In genomic region chr10:10794776-10795175, GRCh38 we compare ENCODE assay signal across 13 cellular contexts.
DNase-seq lines count a peak whose midpoint lies in the region; ATAC-seq lines count a peak whose summit lies in the region.
"Had no signal": no experiment of that assay in that cellular context is flagged by ENCODE, and none has a peak within 500 bp of the region (broad histone marks: within the 10 kb centered on the region; RNA-seq: fewer than 3 reads in every experiment).

No MANE protein-coding gene starts in this region.

- H3K36me3 ChIP-seq in duodenal mucosa (ENCODE audit: control insufficient read depth in 1 of 2, insufficient read depth in 2 of 2, low read length in 2 of 2) (no peaks in the 10 kb centered on the region), mucosa of rectum (ENCODE audit: control insufficient read depth in 2 of 2, insufficient read depth in 2 of 2, low read length in 2 of 2) (no peaks in the 10 kb centered on the region)
- H3K36me3 ChIP-seq: vagina had no signal

- DNase-seq in Caki2 (ENCODE audit: low read depth) (peak; percentile 33), NCI-H226 (peak; percentile 98), NCI-H146 (lab: John Stamatoyannopoulos, UW) (no peak), DMS153 treated with DMSO at 0.1 percent for 48 hours (lab: John Stamatoyannopoulos, UW; ENCODE audit: unreplicated experiment) (no peak), posterior vena cava (ENCODE audit: low spot score) (no peak)
- DNase-seq: amniotic stem cell; GF-D8; naive thymus-derived CD4-positive, alpha-beta T cell had no signal

- H3K9ac ChIP-seq in duodenal mucosa (ENCODE audit: low read depth in 1 of 2, low read length in 2 of 2): no peak overlapping the region
- H3K9ac ChIP-seq in mucosa of rectum (ENCODE audit: low read depth in 1 of 2, low read length in 2 of 2): no peak overlapping the region

- H3K4me3 ChIP-seq in duodenal mucosa (ENCODE audit: low read depth in 1 of 2, low read length in 2 of 2) (peak overlapping the region; percentile 19 to 30), mucosa of rectum (ENCODE audit: low read length in 2 of 2) (peak overlapping the region in 1 of 2 donors; percentile 20)
- H3K4me3 ChIP-seq: vagina had no signal

- in situ Hi-C loops in Caki2 (cut with HindIII; ENCODE audit: low pct_unique_long_range_greater_than_20kb, low sequenced_read_pairs): no loop called here

- H3K27me3 ChIP-seq in duodenal mucosa (ENCODE audit: control insufficient read depth in 1 of 2, insufficient read depth in 2 of 2, low read length in 2 of 2) (no peaks in the 10 kb centered on the region), mucosa of rectum (ENCODE audit: control insufficient read depth in 2 of 2, insufficient read depth in 2 of 2, low read length in 2 of 2) (no peaks in the 10 kb centered on the region)
- H3K27me3 ChIP-seq: vagina had no signal

- H3K4me1 ChIP-seq in duodenal mucosa (ENCODE audit: control insufficient read depth in 1 of 2, insufficient read depth in 2 of 2, low read length in 2 of 2) (no peaks in the 10 kb centered on the region), mucosa of rectum (ENCODE audit: control insufficient read depth in 2 of 2, insufficient read depth in 2 of 2, low read length in 2 of 2) (peaks cover 0 to 2% of the 10 kb centered on the region in 2 donors)

- H3K9me3 ChIP-seq in duodenal mucosa (ENCODE audit: control insufficient read depth in 1 of 2, low read length in 2 of 2): no peaks in the 10 kb centered on the region
- no peaks in the 10 kb centered on the region for H3K9me3 ChIP-seq in mucosa of rectum (ENCODE audit: control insufficient read depth in 2 of 2, low read length in 2 of 2)
- H3K9me3 ChIP-seq: vagina had no signal

- intact Hi-C loops in posterior vena cava (cut with DNase I): loop anchor here in 1 of 2 donors (5.0 kb wide), 1 partner anchor 78 kb away; no protein-coding TSS in a partner anchor

- no peak for ATAC-seq in GM19023 (IDR thresholded peaks at IDR 0.05; ENCODE audit: unreplicated experiment)
- ATAC-seq: naive thymus-derived CD4-positive, alpha-beta T cell; WTC11 had no signal

- H3K27ac ChIP-seq in duodenal mucosa (ENCODE audit: low read depth, low read length): no peak overlapping the region
- H3K27ac ChIP-seq in mucosa of rectum (ENCODE audit: low read depth in 2 of 2, low read length in 2 of 2): peak overlapping the region; percentile 15 to 33
- H3K27ac ChIP-seq: vagina had no signal

Comparison
In these comparisons a context has a peak if more than half of its experiments do, and no peak if none do; other contexts are left out.
1. DNase-seq: peak in Caki2 (single experiment) and NCI-H226 (single experiment); none in NCI-H146 (single experiment), DMS153 treated with DMSO at 0.1 percent for 48 hours (single experiment) and posterior vena cava (single experiment).